Comparison of ENCODE assay signal across 8 cellular contexts in genomic region chr6:157054531-157054979, GRCh38.
DNase-seq lines count a peak whose midpoint lies in the region; ATAC-seq and TF ChIP-seq lines count a peak whose summit lies in the region.

No MANE protein-coding gene starts in this region.

- intact Hi-C loops in activated B cell treated with CpG ODN at 0.5 μM for 24 hours (cut with micrococcal nuclease): loop anchor here (2.0 kb wide), 1 partner anchor 14 kb away; no protein-coding TSS in a partner anchor

- peaks cover 26% of the 10 kb centered on the region for H3K36me3 Mint-ChIP-seq in activated B cell treated with CpG ODN at 0.5 μM for 24 hours (ENCODE audit: low read depth)

- TF ChIP-seq CTCF in activated B cell treated with CpG ODN at 0.5 μM for 24 hours (IDR thresholded peaks at IDR 0.05) (no peak), RWPE1 (conservative IDR thresholded peaks at IDR 0.05; ENCODE audit: low read depth) (no peak)

- H3K4me3 Mint-ChIP-seq in activated B cell treated with CpG ODN at 0.5 μM for 24 hours: peak overlapping the region; percentile 44

- H3K4me1 ChIP-seq in mucosa of rectum (ENCODE audit: control insufficient read depth in 2 of 2, insufficient read depth in 2 of 2, low read length in 2 of 2): no peaks in the 10 kb centered on the region

- peak overlapping the region; percentile 83 for H3K27ac Mint-ChIP-seq in activated B cell treated with CpG ODN at 0.5 μM for 24 hours

- CTCF ChIA-PET in activated B cell treated with CpG ODN at 0.5 μM for 24 hours (lab: Charles Lee): interaction anchor here (1.2 to 1.6 kb wide), 2 partner anchors 9 to 14 kb away, joined by 3 to 4 read pairs; no protein-coding TSS in a partner anchor
- CTCF ChIA-PET in RWPE1 (lab: Yijun Ruan, JAX): interaction anchor here (1.4 kb wide), 1 partner anchor 20 kb away, joined by 3 read pairs; no protein-coding TSS in a partner anchor

- peak; percentile 80 for ATAC-seq in GM18508 (IDR thresholded peaks at IDR 0.05; ENCODE audit: insufficient read depth, unreplicated experiment)
- ATAC-seq in HG03066 (IDR thresholded peaks at IDR 0.05; ENCODE audit: low read depth, unreplicated experiment): peak; percentile 63
- ATAC-seq in activated B cell treated with CpG ODN at 0.5 μM for 24 hours (ENCODE audit: low read depth): peak; percentile 91

- H3K9me3 ChIP-seq in mucosa of rectum (ENCODE audit: control insufficient read depth in 2 of 2, low read length in 2 of 2): no peaks in the 10 kb centered on the region

- DNase-seq in activated B cell treated with CpG ODN at 0.5 μM for 24 hours (no peak), NCI-H524 treated with DMSO at 0.1 percent for 48 hours (lab: John Stamatoyannopoulos, UW) (no peak), HuH-7 (ENCODE audit: low spot score) (no peak), NCI-H82 treated with DMSO at 0.1 percent for 48 hours (lab: John Stamatoyannopoulos, UW; ENCODE audit: unreplicated experiment) (no peak), RWPE1 (ENCODE audit: low spot score) (no peak)

- H3K9me3 Mint-ChIP-seq in activated B cell treated with CpG ODN at 0.5 μM for 24 hours: peaks cover 4% of the 10 kb centered on the region

- H3K27ac ChIP-seq in mucosa of rectum (ENCODE audit: low read depth in 2 of 2, low read length in 2 of 2): peak overlapping the region; percentile 18 to 34
- no peak overlapping the region for H3K27ac ChIP-seq in RWPE1

- H3K27me3 Mint-ChIP-seq in activated B cell treated with CpG ODN at 0.5 μM for 24 hours: no peaks in the 10 kb centered on the region

- no peaks in the 10 kb centered on the region for H3K27me3 ChIP-seq in mucosa of rectum (ENCODE audit: control insufficient read depth in 2 of 2, insufficient read depth in 2 of 2, low read length in 2 of 2)

- no peak overlapping the region for H3K9ac ChIP-seq in mucosa of rectum (ENCODE audit: low read depth in 1 of 2, low read length in 2 of 2)

- peaks cover 52% of the 10 kb centered on the region for H3K4me1 Mint-ChIP-seq in activated B cell treated with CpG ODN at 0.5 μM for 24 hours

- H3K4me3 ChIP-seq in mucosa of rectum (ENCODE audit: low read length in 2 of 2): no peak overlapping the region

- H3K36me3 ChIP-seq in mucosa of rectum (ENCODE audit: control insufficient read depth in 2 of 2, insufficient read depth in 2 of 2, low read length in 2 of 2): no peaks in the 10 kb centered on the region

- POLR2A ChIA-PET in activated B cell treated with CpG ODN at 0.5 μM for 24 hours (lab: Charles Lee) (interaction anchor here (0.5 to 1.9 kb wide), 5 partner anchors 9 to 38 kb away, joined by 3 to 7 read pairs (median 4); no protein-coding TSS in a partner anchor), RWPE1 (lab: Yijun Ruan, JAX; ENCODE audit: low non-redundant PET) (no interaction called here)
